1 cellular context compared by ENCODE assay signal in genomic region chr17:79747508-79748295, GRCh38.
TF ChIP-seq lines count a peak whose summit lies in the region.

No MANE protein-coding gene starts in this region.

TF ChIP-seq in H1, 55 proteins besides CTCF, POLR2A, EP300 and RAD21 (continued from another document):
- TF ChIP-seq RNF2 (IDR thresholded peaks at IDR 0.05; ENCODE audit: borderline replicate concordance, low read depth, low read length, missing control alignments, poor library complexity, severe bottlenecking): peak; percentile 48
- no peak for TF ChIP-seq SIX5 (IDR thresholded peaks at IDR 0.05; ENCODE audit: low read depth, low read length)
- peak; percentile 73 for TF ChIP-seq EZH2 (IDR thresholded peaks at IDR 0.05; ENCODE audit: low read depth, low read length, severe bottlenecking)
- no peak for TF ChIP-seq CBX8 (IDR thresholded peaks at IDR 0.05; ENCODE audit: borderline replicate concordance, low read depth, low read length)
- TF ChIP-seq SUZ12 (IDR thresholded peaks at IDR 0.05; ENCODE audit: low read length): peak; percentile 70
- TF ChIP-seq CREB1 (IDR thresholded peaks at IDR 0.05): no peak; the same call in 1 of the 2 replicates
- TF ChIP-seq TAF1 (IDR thresholded peaks at IDR 0.05; ENCODE audit: low read depth, low read length): no peak
